31 cellular contexts compared by ENCODE assay signal in the genomic region with DNA sequence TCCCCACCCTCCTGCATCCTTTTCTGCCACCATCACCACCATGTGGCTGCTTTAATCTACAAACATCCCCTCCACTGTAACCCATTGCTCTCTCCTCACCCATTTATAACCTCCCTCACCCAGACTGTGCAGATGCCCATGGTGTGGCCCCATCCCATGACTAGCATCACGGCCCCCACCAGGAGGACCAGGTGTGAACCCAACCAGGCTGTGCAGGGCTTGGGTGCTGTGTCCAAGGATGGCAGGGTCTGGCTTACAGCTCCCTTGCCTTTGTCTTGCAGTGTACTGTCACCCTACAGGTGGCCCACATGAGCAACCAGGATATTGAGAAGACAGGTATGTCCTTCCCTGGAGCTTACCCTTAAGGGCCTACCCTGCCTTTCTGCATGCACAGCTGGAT. TPM values are rescaled to one million over a fixed set of nuclear protein-coding genes. Genes with fewer than 3 reads are reported as not detected.
"Had no signal": no experiment of that assay in that cellular context is flagged by ENCODE, and none has a peak within 500 bp of the region (broad histone marks: within the 10 kb centered on the region; RNA-seq: fewer than 3 reads in every experiment).

No MANE protein-coding gene starts in this region.

- H3K4me3 Mint-ChIP-seq: activated CD4-positive, alpha-beta memory T cell treated with anti-CD3 and anti-CD28 coated beads for 36 hours; activated CD4-positive, alpha-beta T cell treated with anti-CD3 and anti-CD28 coated beads for 36 hours; activated CD4-positive, alpha-beta T cell treated with anti-CD3 and anti-CD28 coated beads, Interleukin-2, amount 10 ng/mL, durations not matched to agents 24 days and 14 days; activated naive CD4-positive, alpha-beta T cell treated with anti-CD3 and anti-CD28 coated beads, Interleukin-2, amount 10 ng/mL, durations not matched to agents 7 days and 5 days; activated naive CD8-positive, alpha-beta T cell treated with anti-CD3 and anti-CD28 coated beads, Interleukin-2, amount 10 ng/mL, durations not matched to agents 7 days and 5 days; activated T-cell treated with anti-CD3 and anti-CD28 coated beads, Interleukin-2, amount 50 U/mL, for 4 hours; activated T-helper 17 cell treated with anti-CD3 and anti-CD28 coated beads, Interleukin-2, amount 50 U/mL, for 72 hours; brain had no signal

- ATAC-seq: activated CD4-positive, alpha-beta T cell treated with anti-CD3 and anti-CD28 coated beads for 36 hours; activated naive CD4-positive, alpha-beta T cell treated with anti-CD3 and anti-CD28 coated beads, Interleukin-2, amount 50 U/mL, for 72 hours; activated T-cell treated with anti-CD3 and anti-CD28 coated beads, Interleukin-2, amount 50 U/mL, for 4 hours; activated T-helper 17 cell treated with anti-CD3 and anti-CD28 coated beads, Interleukin-2, amount 50 U/mL, for 72 hours; gastroesophageal sphincter had no signal

- DNase-seq: activated CD4-positive, alpha-beta memory T cell treated with anti-CD3 and anti-CD28 coated beads for 36 hours; activated CD4-positive, alpha-beta T cell treated with anti-CD3 and anti-CD28 coated beads for 36 hours; activated CD4-positive, alpha-beta T cell treated with anti-CD3 and anti-CD28 coated beads, Interleukin-2, amount 10 ng/mL, durations not matched to agents 24 days and 14 days; activated CD4-positive, CD25-positive, alpha-beta regulatory T cell; activated CD4-positive, CD25-positive, alpha-beta regulatory T cell treated with anti-CD3 and anti-CD28 coated beads, Interleukin-2, amount 50 U/mL, for 72 hours; activated CD8-positive, alpha-beta memory T cell treated with anti-CD3 and anti-CD28 coated beads for 24 hours; activated gamma-delta T cell; activated naive CD4-positive, alpha-beta T cell; activated naive CD4-positive, alpha-beta T cell treated with anti-CD3 and anti-CD28 coated beads, Interleukin-2, amount 10 ng/mL, durations not matched to agents 7 days and 5 days; activated naive CD8-positive, alpha-beta T cell treated with anti-CD3 and anti-CD28 coated beads, Interleukin-2, amount 10 ng/mL, durations not matched to agents 7 days and 5 days; activated T-cell treated with anti-CD3 and anti-CD28 coated beads, Interleukin-2, amount 50 U/mL, for 4 hours; central memory CD4-positive, alpha-beta T cell; cerebellar nuclear complex; colonic mucosa; effector CD8-positive, alpha-beta T cell; esophagus squamous epithelium; foreskin melanocyte; T-helper 2 cell had no signal

- H3K27me3 ChIP-seq: ascending aorta, breast epithelium, cardiac muscle cell, colonic mucosa, esophagus squamous epithelium, gastroesophageal sphincter had no signal

- H3K4me1 Mint-ChIP-seq: activated CD4-positive, alpha-beta T cell treated with anti-CD3 and anti-CD28 coated beads for 36 hours; activated CD4-positive, alpha-beta T cell treated with anti-CD3 and anti-CD28 coated beads, Interleukin-2, amount 10 ng/mL, durations not matched to agents 24 days and 14 days; activated naive CD4-positive, alpha-beta T cell treated with anti-CD3 and anti-CD28 coated beads, Interleukin-2, amount 10 ng/mL, durations not matched to agents 7 days and 5 days; activated naive CD8-positive, alpha-beta T cell treated with anti-CD3 and anti-CD28 coated beads, Interleukin-2, amount 10 ng/mL, durations not matched to agents 7 days and 5 days; activated T-helper 17 cell treated with anti-CD3 and anti-CD28 coated beads, Interleukin-2, amount 50 U/mL, for 72 hours; brain had no signal

- H3K9me3 ChIP-seq: ascending aorta, breast epithelium, colonic mucosa, esophagus squamous epithelium, gastroesophageal sphincter had no signal

- H3K9me3 Mint-ChIP-seq: activated CD4-positive, alpha-beta memory T cell treated with anti-CD3 and anti-CD28 coated beads for 36 hours; activated naive CD4-positive, alpha-beta T cell treated with anti-CD3 and anti-CD28 coated beads, Interleukin-2, amount 10 ng/mL, durations not matched to agents 7 days and 5 days; activated naive CD4-positive, alpha-beta T cell treated with anti-CD3 and anti-CD28 coated beads, Interleukin-2, amount 50 U/mL, for 72 hours; activated naive CD8-positive, alpha-beta T cell treated with anti-CD3 and anti-CD28 coated beads, Interleukin-2, amount 10 ng/mL, durations not matched to agents 7 days and 5 days; activated T-cell treated with anti-CD3 and anti-CD28 coated beads, Interleukin-2, amount 50 U/mL, for 4 hours; activated T-helper 17 cell treated with anti-CD3 and anti-CD28 coated beads, Interleukin-2, amount 50 U/mL, for 72 hours; brain had no signal

- H3K27ac Mint-ChIP-seq: activated CD4-positive, alpha-beta memory T cell treated with anti-CD3 and anti-CD28 coated beads for 36 hours; activated CD4-positive, alpha-beta T cell treated with anti-CD3 and anti-CD28 coated beads for 36 hours; activated CD4-positive, alpha-beta T cell treated with anti-CD3 and anti-CD28 coated beads, Interleukin-2, amount 10 ng/mL, durations not matched to agents 24 days and 14 days; activated naive CD4-positive, alpha-beta T cell treated with anti-CD3 and anti-CD28 coated beads, Interleukin-2, amount 10 ng/mL, durations not matched to agents 7 days and 5 days; activated naive CD4-positive, alpha-beta T cell treated with anti-CD3 and anti-CD28 coated beads, Interleukin-2, amount 50 U/mL, for 72 hours; activated naive CD8-positive, alpha-beta T cell treated with anti-CD3 and anti-CD28 coated beads, Interleukin-2, amount 10 ng/mL, durations not matched to agents 7 days and 5 days; activated T-helper 17 cell treated with anti-CD3 and anti-CD28 coated beads, Interleukin-2, amount 50 U/mL, for 72 hours; brain had no signal

- H3K27ac ChIP-seq: ascending aorta, breast epithelium, cardiac muscle cell, colonic mucosa, epithelial cell of prostate, esophagus squamous epithelium, gastroesophageal sphincter had no signal

- H3K4me3 ChIP-seq: ascending aorta, breast epithelium, cardiac muscle cell, colonic mucosa, esophagus squamous epithelium, gastroesophageal sphincter had no signal

- H3K4me1 ChIP-seq: ascending aorta, breast epithelium, colonic mucosa, esophagus squamous epithelium, gastroesophageal sphincter had no signal

- FAIRE-seq: endometrium, endothelial cell of umbilical vein had no signal

- H3K36me3 Mint-ChIP-seq: activated CD4-positive, alpha-beta memory T cell treated with anti-CD3 and anti-CD28 coated beads for 36 hours; activated naive CD4-positive, alpha-beta T cell treated with anti-CD3 and anti-CD28 coated beads, Interleukin-2, amount 10 ng/mL, durations not matched to agents 7 days and 5 days; activated naive CD4-positive, alpha-beta T cell treated with anti-CD3 and anti-CD28 coated beads, Interleukin-2, amount 50 U/mL, for 72 hours; brain had no signal

- H3K36me3 ChIP-seq: ascending aorta, breast epithelium, cardiac muscle cell, colonic mucosa, esophagus squamous epithelium, gastroesophageal sphincter had no signal

- H3K27me3 Mint-ChIP-seq: activated CD4-positive, alpha-beta memory T cell treated with anti-CD3 and anti-CD28 coated beads for 36 hours; activated CD4-positive, alpha-beta T cell treated with anti-CD3 and anti-CD28 coated beads for 36 hours had no signal

RNA-seq across cellular contexts. Expression of a gene that starts 6.8 kb away (rescaled TPM):
- total RNA-seq: activated CD4-positive, alpha-beta memory T cell treated with anti-CD3 and anti-CD28 coated beads for 36 hours; activated CD4-positive, alpha-beta T cell treated with anti-CD3 and anti-CD28 coated beads for 36 hours; activated CD4-positive, alpha-beta T cell treated with anti-CD3 and anti-CD28 coated beads, Interleukin-2, amount 10 ng/mL, durations not matched to agents 24 days and 14 days; activated naive CD4-positive, alpha-beta T cell treated with anti-CD3 and anti-CD28 coated beads, Interleukin-2, amount 50 U/mL, for 72 hours; activated naive CD8-positive, alpha-beta T cell treated with anti-CD3 and anti-CD28 coated beads, Interleukin-2, amount 10 ng/mL, durations not matched to agents 7 days and 5 days; activated T-cell treated with anti-CD3 and anti-CD28 coated beads, Interleukin-2, amount 50 U/mL, for 4 hours; activated T-helper 17 cell treated with anti-CD3 and anti-CD28 coated beads, Interleukin-2, amount 50 U/mL, for 72 hours; ascending aorta; colonic mucosa; dermis microvascular lymphatic vessel endothelial cell; endothelial cell of umbilical vein; gastroesophageal sphincter; glomerular endothelial cell; T-helper 1 cell treated with Interleukin-12 subunit alpha and Interleukin-12 subunit beta and Interleukin-4 antibody, amounts not matched to agents 30 ng/mL and 1 ng/mL, for 36 hours had no signal
- polyA plus RNA-seq: endothelial cell of umbilical vein had no signal
